In genomic region chr9:86876797-86877196, GRCh38 we compare ENCODE assay signal across 23 cellular contexts.
"Had no signal": no experiment of that assay in that cellular context is flagged by ENCODE, and none has a peak within 500 bp of the region (broad histone marks: within the 10 kb centered on the region; RNA-seq: fewer than 3 reads in every experiment).

No MANE protein-coding gene starts in this region.

- DNase-seq: colonic mucosa; effector memory CD4-positive, alpha-beta T cell; erythroblast; esophagus squamous epithelium; foreskin melanocyte; natural killer cell; nucleus accumbens; stimulated activated CD4-positive, alpha-beta T cell treated with anti-CD3 and anti-CD28 coated beads, Interleukin-2, amount 100 ng/mL, for 24 hours; stimulated activated CD4-positive, alpha-beta T cell treated with anti-CD3 and anti-CD28 coated beads, Interleukin-4, amount 100 ng/mL, for 24 hours; stimulated activated naive CD4-positive, alpha-beta T cell treated with Interleukin-2 at 50 U/mL for 16 hours; stomach; thyroid gland; trophoblast cell had no signal

- H3K27ac Mint-ChIP-seq: dendritic cell treated with granulocyte-macrophage colony-stimulating factor and Interleukin-4, amounts not matched to agents 40 ng/mL and 50 ng/mL, for 4 days; memory B cell; natural killer cell; stimulated activated effector memory CD8-positive, alpha-beta T cell treated with anti-CD3 and anti-CD28 coated beads, Interleukin-12 subunit alpha, Interleukin-12 subunit beta, amount 100 ng/mL, for 72 hours had no signal

- H3K4me1 ChIP-seq: colonic mucosa, esophagus squamous epithelium, prostate gland, right atrium auricular region, stomach, thyroid gland, vagina had no signal

- H3K4me3 Mint-ChIP-seq: dendritic cell treated with granulocyte-macrophage colony-stimulating factor and Interleukin-4, amounts not matched to agents 40 ng/mL and 50 ng/mL, for 4 days; memory B cell; natural killer cell; neural crest cell; stimulated activated effector memory CD8-positive, alpha-beta T cell treated with anti-CD3 and anti-CD28 coated beads, Interleukin-12 subunit alpha, Interleukin-12 subunit beta, amount 100 ng/mL, for 72 hours had no signal

- H3K4me1 Mint-ChIP-seq: memory B cell; natural killer cell; stimulated activated effector memory CD8-positive, alpha-beta T cell treated with anti-CD3 and anti-CD28 coated beads, Interleukin-12 subunit alpha, Interleukin-12 subunit beta, amount 100 ng/mL, for 72 hours had no signal

- H3K27me3 Mint-ChIP-seq: dendritic cell treated with granulocyte-macrophage colony-stimulating factor and Interleukin-4, amounts not matched to agents 40 ng/mL and 50 ng/mL, for 4 days had no signal

- H3K27me3 ChIP-seq: colonic mucosa, esophagus squamous epithelium, right atrium auricular region, stomach, thyroid gland, vagina had no signal

- FAIRE-seq: endometrium, keratinocyte had no signal

- H3K36me3 ChIP-seq: colonic mucosa, esophagus squamous epithelium, prostate gland, right atrium auricular region, stomach, thyroid gland, vagina had no signal

- H3K4me3 ChIP-seq: colonic mucosa, esophagus squamous epithelium, lung, prostate gland, right atrium auricular region, stomach, thyroid gland, vagina had no signal

- H3K9me3 Mint-ChIP-seq: dendritic cell treated with granulocyte-macrophage colony-stimulating factor and Interleukin-4, amounts not matched to agents 40 ng/mL and 50 ng/mL, for 4 days; neural crest cell; stimulated activated effector memory CD8-positive, alpha-beta T cell treated with anti-CD3 and anti-CD28 coated beads, Interleukin-12 subunit alpha, Interleukin-12 subunit beta, amount 100 ng/mL, for 72 hours had no signal

- H3K36me3 Mint-ChIP-seq: memory B cell; natural killer cell; stimulated activated effector memory CD8-positive, alpha-beta T cell treated with anti-CD3 and anti-CD28 coated beads, Interleukin-12 subunit alpha, Interleukin-12 subunit beta, amount 100 ng/mL, for 72 hours had no signal

- H3K9me3 ChIP-seq: colonic mucosa, esophagus squamous epithelium, prostate gland, right atrium auricular region, stomach, thyroid gland, vagina had no signal

- H3K27ac ChIP-seq: colonic mucosa, esophagus squamous epithelium, prostate gland, right atrium auricular region, stomach, thyroid gland, vagina had no signal
